ENCODE assay signal across 22 cellular contexts in genomic region chr11:46625406-46625805, GRCh38. TPM values are rescaled to one million over a fixed set of nuclear protein-coding genes. Genes with fewer than 3 reads are reported as not detected.
DNase-seq lines count a peak whose midpoint lies in the region; ATAC-seq, FAIRE-seq and TF ChIP-seq lines count a peak whose summit lies in the region.
"Had no signal": no experiment of that assay in that cellular context is flagged by ENCODE, and none has a peak within 500 bp of the region (broad histone marks: within the 10 kb centered on the region; RNA-seq: fewer than 3 reads in every experiment).

No MANE protein-coding gene starts in this region.

- no peak overlapping the region for H3K4ac ChIP-seq in H9 (ENCODE audit: low read depth, low read length)

- POLR2A ChIA-PET in PC-3 (lab: Charles Lee; ENCODE audit: unreplicated experiment): no interaction called here

- H3K9me2 ChIP-seq in PC-3 (replicated peaks; ENCODE audit: low read length): no peaks in the 10 kb centered on the region

- H3K9me3 Mint-ChIP-seq in H9: no peaks in the 10 kb centered on the region
- H3K9me3 Mint-ChIP-seq in activated CD4-positive, alpha-beta T cell treated with anti-CD3 and anti-CD28 coated beads, Interleukin-2, amount 10 ng/mL, durations not matched to agents 24 days and 14 days: no peaks in the 10 kb centered on the region

- H3K79me1 ChIP-seq in H9 (ENCODE audit: insufficient read depth, low read depth, low read length, poor library complexity, severe bottlenecking): no peaks in the 10 kb centered on the region

- no peaks in the 10 kb centered on the region for H3K9me3 ChIP-seq in H9 (ENCODE audit: control insufficient read depth, low read depth, low read length)
- no peaks in the 10 kb centered on the region for H3K9me3 ChIP-seq in PC-3 (ENCODE audit: low read length)
- no peaks in the 10 kb centered on the region for H3K9me3 ChIP-seq in small intestine (ENCODE audit: control insufficient read depth, low read depth)

- H3K4me3 ChIP-seq in PC-3 (ENCODE audit: low read length): no peak overlapping the region
- no peak overlapping the region for H3K4me3 ChIP-seq in small intestine (ENCODE audit: low read depth in 1 of 2, low read length in 2 of 2)

- no peak overlapping the region for H2BK5ac ChIP-seq in H9 (ENCODE audit: insufficient read length, low read length)

- no CpG with 5 or more reads among the region's 3 CpGs for WGBS in H9 (ENCODE audit: extremely low coverage, insufficient read length, low lambda C conversion rate)
- 28 to 74% (median 52%) methylated on average over 3 of the region's 3 CpGs for WGBS in small intestine, 3 donors

- no TSS peak for BruUV-seq in PC-3 (replicated peaks; lab: Mats Ljungman, UMichigan)

- H3K23ac ChIP-seq in H9 (ENCODE audit: insufficient read length, low read depth, low read length): no peak overlapping the region

- H2BK15ac ChIP-seq in H9 (ENCODE audit: low read depth, low read length): no peak overlapping the region

- H4K5ac ChIP-seq in H9 (ENCODE audit: insufficient read length, low read depth, low read length): no peak overlapping the region

- no peak overlapping the region for H2BK20ac ChIP-seq in H9 (ENCODE audit: low read depth, low read length, poor library complexity, severe bottlenecking)

- H3K27ac ChIP-seq in H9 (ENCODE audit: insufficient read length, low read depth, low read length) (no peak overlapping the region), PC-3 (ENCODE audit: low read length) (no peak overlapping the region), small intestine (ENCODE audit: low read depth in 1 of 2, low read length in 1 of 2) (no peak overlapping the region)

- H3K4me1 ChIP-seq in H9 (ENCODE audit: insufficient read depth, low read length) (no peaks in the 10 kb centered on the region), PC-3 (ENCODE audit: insufficient read depth, low read length) (no peaks in the 10 kb centered on the region), small intestine (ENCODE audit: control insufficient read depth in 2 of 2, insufficient read depth in 1 of 2, low read depth in 1 of 2, low read length in 1 of 2) (no peaks in the 10 kb centered on the region)

- no peak overlapping the region for H3T11ph ChIP-seq in H9 (ENCODE audit: low read length)

- H3K36me3 ChIP-seq in PC-3 (ENCODE audit: low read depth, low read length) (no peaks in the 10 kb centered on the region), small intestine (ENCODE audit: control insufficient read depth in 2 of 2, insufficient read depth in 2 of 2, low read length in 2 of 2) (peaks cover 2 to 8% of the 10 kb centered on the region in 2 donors)

- no peaks in the 10 kb centered on the region for H4K20me1 ChIP-seq in H9 (ENCODE audit: control insufficient read depth, insufficient read depth, insufficient read length)
- H4K20me1 ChIP-seq in PC-3 (ENCODE audit: low read length): no peaks in the 10 kb centered on the region

- no peak for TF ChIP-seq POLR2A in GM12892 (IDR thresholded peaks at IDR 0.05; ENCODE audit: low read depth, low read length)

- H4K91ac ChIP-seq in H9 (ENCODE audit: insufficient read length, low read depth, low read length): no peak overlapping the region

- peak overlapping the region in 2 of 3 experiments; percentile 48 to 50; a peak in 3 of 7 replicates for H3K27ac Mint-ChIP-seq in H9
- H3K27ac Mint-ChIP-seq in activated CD4-positive, alpha-beta T cell treated with anti-CD3 and anti-CD28 coated beads, Interleukin-2, amount 10 ng/mL, durations not matched to agents 24 days and 14 days: no peak overlapping the region

- H2AK5ac ChIP-seq in H9 (ENCODE audit: insufficient read length, low read length): no peak overlapping the region

- no peak overlapping the region for H2BK120ac ChIP-seq in H9 (ENCODE audit: low read depth, low read length, poor library complexity, severe bottlenecking)

- H3K23me2 ChIP-seq in H9 (ENCODE audit: insufficient read length, low read depth, low read length, poor library complexity, severe bottlenecking): no peaks in the 10 kb centered on the region

- H3K36me3 Mint-ChIP-seq in H9 (ENCODE audit: insufficient read depth in 1 of 3, low read depth in 3 of 3): peaks cover 17 to 48% (median 38%) of the 10 kb centered on the region in 3 experiments; a peak in 6 of 7 replicates
- peaks cover 33% of the 10 kb centered on the region for H3K36me3 Mint-ChIP-seq in activated CD4-positive, alpha-beta T cell treated with anti-CD3 and anti-CD28 coated beads, Interleukin-2, amount 10 ng/mL, durations not matched to agents 24 days and 14 days (ENCODE audit: low read depth)

- H2AFZ ChIP-seq in H9 (ENCODE audit: low read length) (no peak overlapping the region), PC-3 (ENCODE audit: low read length) (no peak overlapping the region)

- no peak overlapping the region for H3K14ac ChIP-seq in H9 (ENCODE audit: insufficient read depth, low read length)

- H3K9ac ChIP-seq in H9 (ENCODE audit: extremely low read depth, insufficient read length, low read length) (no peak overlapping the region), PC-3 (ENCODE audit: low read length) (no peak overlapping the region)

- CTCF ChIA-PET in PC-3 (lab: Charles Lee): no interaction called here

- no peak overlapping the region for H3K18ac ChIP-seq in H9 (ENCODE audit: insufficient read length, low read depth, low read length)

- FAIRE-seq in small intestine (lab: Jason Lieb, UNC): no peak
- no peak for FAIRE-seq in GM12892 (lab: Jason Lieb, UNC)
- FAIRE-seq: RCC 7860 had no signal

- no peak overlapping the region for H2BK12ac ChIP-seq in H9 (ENCODE audit: insufficient read length, low read depth, low read length)

- no peaks in the 10 kb centered on the region for H3F3A ChIP-seq in PC-3 (ENCODE audit: low read length, unreplicated experiment)

- DNase-seq in H9: no peak
- DNase-seq in PC-3: peak; percentile 44
- peak; percentile 60 for DNase-seq in small intestine
- no peak for DNase-seq in activated gamma-delta T cell (lab: John Stamatoyannopoulos, UW)
- DNase-seq in activated CD4-positive, alpha-beta T cell treated with anti-CD3 and anti-CD28 coated beads, Interleukin-2, amount 10 ng/mL, durations not matched to agents 24 days and 14 days: no peak
- no peak for DNase-seq in GM12892 (ENCODE audit: insufficient read length)
- DNase-seq: ACHN, C1 segment of cervical spinal cord, DMS 273 treated with DMSO at 0.1 percent for 48 hours, GDM1, HCEC 1CT, Kasumi-1, MM.1S, NCI-H1092, NCI-H1436 treated with DMSO at 0.1 percent for 48 hours, NCI-H2029 treated with DMSO at 0.1 percent for 48 hours, NCI-H2171 treated with DMSO at 0.1 percent for 48 hours, NCI-H446 treated with DMSO at 0.1 percent for 48 hours, NCI-H69 had no signal

- peaks cover 5% of the 10 kb centered on the region in 2 experiments; a peak in 2 of 4 replicates for H3K4me1 Mint-ChIP-seq in H9
- peaks cover 11% of the 10 kb centered on the region for H3K4me1 Mint-ChIP-seq in activated CD4-positive, alpha-beta T cell treated with anti-CD3 and anti-CD28 coated beads, Interleukin-2, amount 10 ng/mL, durations not matched to agents 24 days and 14 days

- no peak for TF ChIP-seq CTCF in H9 (conservative IDR thresholded peaks at IDR 0.05)
- TF ChIP-seq CTCF in PC-3 (conservative IDR thresholded peaks at IDR 0.05; ENCODE audit: low read depth, low read length): no peak

- H3K56ac ChIP-seq in H9 (ENCODE audit: insufficient read length, low read depth, low read length): no peak overlapping the region

- H3K79me2 ChIP-seq in H9 (ENCODE audit: insufficient read depth, low read length): no peaks in the 10 kb centered on the region
- H3K79me2 ChIP-seq in PC-3 (ENCODE audit: low read length): peaks cover 17% of the 10 kb centered on the region

- H3K4me3 Mint-ChIP-seq in H9: no peak overlapping the region
- H3K4me3 Mint-ChIP-seq in activated CD4-positive, alpha-beta T cell treated with anti-CD3 and anti-CD28 coated beads, Interleukin-2, amount 10 ng/mL, durations not matched to agents 24 days and 14 days: no peak overlapping the region

- H3K27me3 ChIP-seq in H9 (ENCODE audit: insufficient read depth, low read length) (no peaks in the 10 kb centered on the region; the same call in 1 of the 2 replicates), PC-3 (ENCODE audit: low read length) (no peaks in the 10 kb centered on the region), small intestine (ENCODE audit: control insufficient read depth in 2 of 2, insufficient read depth in 2 of 2, low read length in 2 of 2) (no peaks in the 10 kb centered on the region)

- no peak for ATAC-seq in PC-3
- ATAC-seq in esophagus mucosa: peak; percentile 35
- ATAC-seq: Right ventricle myocardium inferior had no signal

- no peak overlapping the region for H4K8ac ChIP-seq in H9 (replicated peaks; ENCODE audit: insufficient read length, low read depth, low read length)

- intact Hi-C loops in PC-3 (cut with micrococcal nuclease): no loop called here
- intact Hi-C loops in activated CD4-positive, alpha-beta T cell treated with anti-CD3 and anti-CD28 coated beads, Interleukin-2, amount 10 ng/mL, durations not matched to agents 24 days and 14 days (cut with micrococcal nuclease): no loop called here

- no peaks in the 10 kb centered on the region for H3K27me3 Mint-ChIP-seq in H9 (ENCODE audit: low read depth)
- H3K27me3 Mint-ChIP-seq in activated CD4-positive, alpha-beta T cell treated with anti-CD3 and anti-CD28 coated beads, Interleukin-2, amount 10 ng/mL, durations not matched to agents 24 days and 14 days: no peaks in the 10 kb centered on the region

- H3K4me2 ChIP-seq in H9 (ENCODE audit: insufficient read depth, insufficient read length, low read length) (no peak overlapping the region), PC-3 (ENCODE audit: low read length) (no peak overlapping the region)

RNA-seq across cellular contexts. Expression of gene ATG13, which starts 8.1 kb away (rescaled TPM):
- total RNA-seq in H9 (2021): 79.1 and 83.0 TPM in 2 replicates
- total RNA-seq in PC-3 (2014; rRNA removed): 95.0 and 97.3 TPM in 2 replicates
- 37.3 TPM for total RNA-seq in esophagus mucosa
- polyA plus RNA-seq in small intestine: 10 to 100 TPM; 35.7 to 38.8 (median 36.0) TPM
- 55.4 and 55.6 TPM in 2 replicates for total RNA-seq in activated CD4-positive, alpha-beta T cell treated with anti-CD3 and anti-CD28 coated beads, Interleukin-2, amount 10 ng/mL, durations not matched to agents 24 days and 14 days
- 17.3 TPM for polyA plus RNA-seq in GM12892 (2012; ENCODE audit: missing spikeins)

RNA-seq across cellular contexts. Expression of gene HARBI1, which starts 8.4 kb away (rescaled TPM):
- total RNA-seq in H9 (2021) (6.3 and 7.3 TPM in 2 replicates), PC-3 (2014; rRNA removed) (1.7 and 6.5 TPM in 2 replicates), esophagus mucosa (3.2 TPM)
- 1 to 10 TPM; 3.0 to 3.4 (median 3.1) TPM for polyA plus RNA-seq in small intestine
- 4.3 and 4.5 TPM in 2 replicates for total RNA-seq in activated CD4-positive, alpha-beta T cell treated with anti-CD3 and anti-CD28 coated beads, Interleukin-2, amount 10 ng/mL, durations not matched to agents 24 days and 14 days
- 3.5 TPM for polyA plus RNA-seq in GM12892 (2012; ENCODE audit: missing spikeins)

RNA-seq across cellular contexts. Expression of gene AMBRA1, which starts 31.6 kb away (rescaled TPM):
- total RNA-seq in H9 (2021) (37.5 and 40.0 TPM in 2 replicates), PC-3 (2014; rRNA removed) (15.8 and 18.0 TPM in 2 replicates), esophagus mucosa (16.8 TPM)
- 10 to 100 TPM in 1 of 3 donors, 1 to 10 TPM in 2; 7.8 to 15.8 (median 9.4) TPM for polyA plus RNA-seq in small intestine
- 27.7 and 34.9 TPM in 2 replicates for total RNA-seq in activated CD4-positive, alpha-beta T cell treated with anti-CD3 and anti-CD28 coated beads, Interleukin-2, amount 10 ng/mL, durations not matched to agents 24 days and 14 days
- 8.9 TPM for polyA plus RNA-seq in GM12892 (2012; ENCODE audit: missing spikeins)

Comparison
In these comparisons a context has a peak if more than half of its experiments do, and no peak if none do; other contexts are left out.
1. DNase-seq: peak in PC-3 (single experiment) and small intestine (single experiment); none in H9 (single experiment), activated gamma-delta T cell (single experiment), activated CD4-positive, alpha-beta T cell treated with anti-CD3 and anti-CD28 coated beads, Interleukin-2, amount 10 ng/mL, durations not matched to agents 24 days and 14 days (single experiment) and GM12892 (single experiment).